2 cellular contexts compared by ENCODE assay signal in the genomic region with DNA sequence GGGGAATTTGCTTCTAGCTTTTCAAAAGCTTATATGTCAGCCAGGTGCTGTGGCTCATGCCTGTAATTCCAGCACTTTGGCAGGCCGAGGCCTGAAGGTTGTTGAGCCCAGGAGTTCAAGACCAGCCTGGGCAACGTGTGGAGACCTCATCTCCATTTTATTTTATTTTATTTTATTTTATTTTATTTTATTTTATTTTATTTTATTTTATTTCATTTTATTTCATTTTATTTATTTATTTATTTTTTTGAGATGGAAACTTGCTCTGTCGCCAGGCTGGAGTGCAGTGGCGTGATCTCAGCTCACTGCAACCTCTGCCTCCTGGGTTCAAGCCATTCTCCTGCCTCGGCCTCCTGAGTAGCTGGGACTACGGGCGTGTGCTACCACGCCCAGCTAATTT. TPM values are rescaled to one million over a fixed set of nuclear protein-coding genes. Genes with fewer than 3 reads are reported as not detected.
"Had no signal": no experiment of that assay in that cellular context is flagged by ENCODE, and none has a peak within 500 bp of the region (broad histone marks: within the 10 kb centered on the region; RNA-seq: fewer than 3 reads in every experiment).

No MANE protein-coding gene starts in this region.

RNA-seq across cellular contexts. Expression of a gene that starts 20.9 kb away (rescaled TPM):
- total RNA-seq: OCI-LY7, PC-9 had no signal
